In genomic region chr5:32088214-32088613, GRCh38 we compare ENCODE assay signal across 23 cellular contexts.
"Had no signal": no experiment of that assay in that cellular context is flagged by ENCODE, and none has a peak within 500 bp of the region (broad histone marks: within the 10 kb centered on the region; RNA-seq: fewer than 3 reads in every experiment).

No MANE protein-coding gene starts in this region.

- H3K9me3 Mint-ChIP-seq: activated CD4-positive, alpha-beta memory T cell treated with anti-CD3 and anti-CD28 coated beads, Interleukin-2, amount 10 ng/mL, durations not matched to agents 7 days and 5 days; activated T-cell treated with anti-CD3 and anti-CD28 coated beads, Interleukin-2, amount 50 U/mL, for 4 hours had no signal

- H3K27ac Mint-ChIP-seq: activated CD4-positive, alpha-beta memory T cell treated with anti-CD3 and anti-CD28 coated beads, Interleukin-2, amount 10 ng/mL, durations not matched to agents 7 days and 5 days; activated CD4-positive, alpha-beta T cell treated with anti-CD3 and anti-CD28 coated beads for 36 hours; activated naive CD8-positive, alpha-beta T cell had no signal

- H3K27ac ChIP-seq: brain microvascular endothelial cell, VCaP had no signal

- H3K4me1 Mint-ChIP-seq: activated CD4-positive, alpha-beta T cell treated with anti-CD3 and anti-CD28 coated beads for 36 hours had no signal

- DNase-seq: activated CD4-positive, alpha-beta memory T cell treated with anti-CD3 and anti-CD28 coated beads, Interleukin-2, amount 10 ng/mL, durations not matched to agents 7 days and 5 days; activated CD4-positive, alpha-beta T cell treated with anti-CD3 and anti-CD28 coated beads for 36 hours; activated CD4-positive, alpha-beta T cell treated with anti-CD3 and anti-CD28 coated beads, Interleukin-2, amount 50 U/mL, for 1 hour; activated effector memory CD4-positive, alpha-beta T cell treated with anti-CD3 and anti-CD28 coated beads, Interleukin-2, amount 50 U/mL, for 16 hours; activated naive CD4-positive, alpha-beta T cell treated with Interleukin-2 at 50 U/mL for 16 hours; activated T-cell treated with anti-CD3 and anti-CD28 coated beads, Interleukin-2, amount 50 U/mL, for 4 hours; amygdala; brain microvascular endothelial cell; cerebellar nuclear complex; IMR-90; Kasumi-1; KBM-7; NCI-H1092; NCI-H1930; NCI-H345; NCI-H510A; NCI-H748 treated with DMSO at 0.1 percent for 48 hours; RPMI8226; SK-N-SH; T-helper 1 cell had no signal

- H3K27me3 Mint-ChIP-seq: activated CD4-positive, alpha-beta memory T cell treated with anti-CD3 and anti-CD28 coated beads, Interleukin-2, amount 10 ng/mL, durations not matched to agents 7 days and 5 days; activated CD4-positive, alpha-beta T cell treated with anti-CD3 and anti-CD28 coated beads for 36 hours; activated naive CD8-positive, alpha-beta T cell had no signal

- ATAC-seq: activated CD4-positive, alpha-beta T cell treated with anti-CD3 and anti-CD28 coated beads for 36 hours; activated T-cell treated with anti-CD3 and anti-CD28 coated beads, Interleukin-2, amount 50 U/mL, for 4 hours; Right ventricle myocardium inferior had no signal

- H3K4me3 Mint-ChIP-seq: activated CD4-positive, alpha-beta memory T cell treated with anti-CD3 and anti-CD28 coated beads, Interleukin-2, amount 10 ng/mL, durations not matched to agents 7 days and 5 days; activated CD4-positive, alpha-beta T cell treated with anti-CD3 and anti-CD28 coated beads for 36 hours; activated naive CD8-positive, alpha-beta T cell; activated T-cell treated with anti-CD3 and anti-CD28 coated beads, Interleukin-2, amount 50 U/mL, for 4 hours had no signal

- H3K36me3 ChIP-seq: brain microvascular endothelial cell had no signal

- H3K27me3 ChIP-seq: brain microvascular endothelial cell had no signal

- H3K9me3 ChIP-seq: SK-N-SH had no signal
